ENCODE assay signal across 13 cellular contexts in the genomic region with DNA sequence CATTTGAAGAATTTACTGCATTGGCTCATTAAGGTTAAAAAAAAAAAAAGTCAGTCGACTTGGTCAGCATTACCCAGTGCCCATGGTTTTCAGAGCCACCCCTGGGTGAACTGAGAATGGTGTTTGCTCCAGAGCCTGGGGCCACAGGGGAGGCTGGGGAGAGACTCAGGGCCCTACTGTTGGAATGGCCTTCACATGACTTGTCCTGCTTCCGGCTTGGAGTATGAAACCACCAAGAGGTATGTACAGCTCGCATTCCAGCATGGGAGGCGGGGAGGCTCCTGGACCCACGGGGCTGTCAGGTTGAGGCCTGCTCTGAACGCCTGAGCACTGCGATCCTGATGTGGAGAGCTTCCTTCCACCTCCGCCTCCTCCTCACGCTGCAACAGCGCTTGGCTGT. TPM values are rescaled to one million over a fixed set of nuclear protein-coding genes. Genes with fewer than 3 reads are reported as not detected.
DNase-seq lines count a peak whose midpoint lies in the region; ATAC-seq, FAIRE-seq and TF ChIP-seq lines count a peak whose summit lies in the region.
"Had no signal": no experiment of that assay in that cellular context is flagged by ENCODE, and none has a peak within 500 bp of the region (broad histone marks: within the 10 kb centered on the region; RNA-seq: fewer than 3 reads in every experiment).

No MANE protein-coding gene starts in this region.

- H2BK20ac ChIP-seq in H1 (ENCODE audit: low read length): no peak overlapping the region

- H2AFZ ChIP-seq in H1 (ENCODE audit: low read length): no peak overlapping the region

- H3K18ac ChIP-seq in H1 (ENCODE audit: extremely low read depth, low read length): no peak overlapping the region

- no peak for TF ChIP-seq CTCF in H1 (IDR thresholded peaks at IDR 0.05; ENCODE audit: control extremely low read depth in 1 of 3, insufficient read depth in 1 of 3, low read depth in 1 of 3, low read length in 3 of 3)

- H3K36me3 ChIP-seq in NT2/D1 (ENCODE audit: insufficient read depth, insufficient read length, low read length) (peaks cover 30% of the 10 kb centered on the region), H1 (ENCODE audit: control insufficient read depth in 2 of 4, insufficient read depth in 4 of 4, low read length in 3 of 4) (peaks cover 0 to 12% (median 7%) of the 10 kb centered on the region in 4 experiments; a peak in 6 of 8 replicates)
- H3K36me3 ChIP-seq: sigmoid colon had no signal

- H3K27me3 ChIP-seq in NT2/D1 (ENCODE audit: insufficient read depth, insufficient read length) (no peaks in the 10 kb centered on the region), H1 (replicated peaks in 1 of 4; ENCODE audit: control insufficient read depth in 3 of 4, extremely low read depth in 1 of 4, insufficient read depth in 3 of 4, low read length in 3 of 4) (no peaks in the 10 kb centered on the region)
- H3K27me3 ChIP-seq: BLaER1, sigmoid colon had no signal

- H2BK15ac ChIP-seq in H1 (ENCODE audit: low read length): no peak overlapping the region

- H4K8ac ChIP-seq in H1 (ENCODE audit: extremely low read depth, insufficient read depth, low read length): no peak overlapping the region

- no peak overlapping the region for H3K4me3 ChIP-seq in NT2/D1 (ENCODE audit: insufficient read length, low read depth)
- H3K4me3 ChIP-seq in H1 (ENCODE audit: extremely low read depth in 1 of 4, insufficient read depth in 2 of 4, low read depth in 3 of 4, low read length in 4 of 4): no peak overlapping the region
- H3K4me3 ChIP-seq: BLaER1, sigmoid colon had no signal

- 95% methylated on average over 10 of the region's 10 CpGs; no CpG with 5 or more reads in 1 of the 2 experiments for WGBS in H1 (ENCODE audit: extremely low coverage in 1 of 2, insufficient coverage in 1 of 2, insufficient read length in 1 of 2, insufficient replicate concordance in 2 of 2, low coverage in 1 of 2, low lambda C conversion rate in 2 of 2, missing lambda C conversion rate in 1 of 2), 2 experiments

- H2BK12ac ChIP-seq in H1 (ENCODE audit: low read depth, low read length): no peak overlapping the region

- H3K56ac ChIP-seq in H1 (replicated peaks; ENCODE audit: insufficient read length, low read depth, low read length): no peak overlapping the region

- no peak overlapping the region for H3K27ac ChIP-seq in H1 (ENCODE audit: low read depth, low read length)
- H3K27ac ChIP-seq: BLaER1, sigmoid colon had no signal

- no peak for TF ChIP-seq POLR2A in H1 (IDR thresholded peaks at IDR 0.05; ENCODE audit: control extremely low read depth in 1 of 2, low read depth in 2 of 2, low read length in 2 of 2)

- TF ChIP-seq RAD21 in H1 (IDR thresholded peaks at IDR 0.05 in 1 of 2, conservative IDR thresholded peaks at IDR 0.05 in 1 of 2; ENCODE audit: low read depth in 2 of 2, low read length in 2 of 2): no peak

- peaks cover 19 to 26% of the 10 kb centered on the region in 2 experiments for H4K20me1 ChIP-seq in H1 (replicated peaks in 1 of 2; ENCODE audit: control insufficient read depth in 1 of 2, insufficient read depth in 2 of 2, low read length in 2 of 2)

- H3K4me1 ChIP-seq in NT2/D1 (ENCODE audit: insufficient read depth, insufficient read length): peaks cover 23% of the 10 kb centered on the region
- peaks cover 10 to 19% (median 14%) of the 10 kb centered on the region in 4 experiments for H3K4me1 ChIP-seq in H1 (replicated peaks in 1 of 4; ENCODE audit: control insufficient read depth in 3 of 4, insufficient read depth in 4 of 4, low read length in 3 of 4)

- H4K91ac ChIP-seq in H1 (replicated peaks; ENCODE audit: insufficient read length, low read length): no peak overlapping the region

- no peak overlapping the region for H4K5ac ChIP-seq in H1 (ENCODE audit: insufficient read length, low read depth, low read length)

- H3K79me1 ChIP-seq in H1 (ENCODE audit: low read depth, low read length): peaks cover 21% of the 10 kb centered on the region

- no peak overlapping the region for H3K14ac ChIP-seq in H1 (ENCODE audit: insufficient read length)

- no peak overlapping the region for H2BK120ac ChIP-seq in H1 (replicated peaks; ENCODE audit: low read depth, low read length)

- no peak for ATAC-seq in HG03442 (IDR thresholded peaks at IDR 0.05; ENCODE audit: unreplicated experiment)

- peak; percentile 26 for DNase-seq in H4 (ENCODE audit: low spot score)
- DNase-seq in NT2/D1 (ENCODE audit: low read depth, low spot score): no peak
- no peak for DNase-seq in H1 (ENCODE audit: low read depth in 1 of 2, low spot score in 2 of 2)
- peak; percentile 56 for DNase-seq in non-pigmented ciliary epithelial cell (ENCODE audit: low read depth)
- no peak for DNase-seq in DMS53 (lab: John Stamatoyannopoulos, UW)
- DNase-seq in dermis blood vessel endothelial cell: no peak
- DNase-seq in NCI-H1092 (lab: John Stamatoyannopoulos, UW): no peak
- DNase-seq: activated CD4-positive, alpha-beta T cell treated with anti-CD3 and anti-CD28 coated beads, Interleukin-2, amount 10 ng/mL, durations not matched to agents 7 days and 5 days; KBM-7; NCI-H2029 treated with DMSO at 0.1 percent for 48 hours; sigmoid colon had no signal

- CTCF ChIA-PET in H1 (lab: Charles Lee; ENCODE audit: partially characterized antibody): interaction anchor here (0.6 to 1.1 kb wide), 2 partner anchors 50 to 354 kb away, joined by 3 read pairs; no protein-coding TSS in a partner anchor

- no peak overlapping the region for H2AK5ac ChIP-seq in H1 (ENCODE audit: low read depth, low read length)

- no peak overlapping the region for H2BK5ac ChIP-seq in H1 (ENCODE audit: low read depth, low read length)

- POLR2A ChIA-PET in H1 (lab: Charles Lee; ENCODE audit: partially characterized antibody): no interaction called here

- TF ChIP-seq EP300 in H1 (IDR thresholded peaks at IDR 0.05; ENCODE audit: borderline replicate concordance in 1 of 2, low read depth in 2 of 2, low read length in 2 of 2): no peak

- H3K4ac ChIP-seq in H1 (replicated peaks; ENCODE audit: insufficient read length, low read depth, low read length): no peak overlapping the region

- no peaks in the 10 kb centered on the region for H3K23me2 ChIP-seq in H1 (ENCODE audit: low read depth, low read length)

- H3K9ac ChIP-seq in NT2/D1 (ENCODE audit: insufficient read length, low read depth): peak overlapping the region; percentile 6
- H3K9ac ChIP-seq in H1 (replicated peaks in 1 of 4; ENCODE audit: extremely low read depth in 1 of 4, low read depth in 3 of 4, low read length in 3 of 4): no peak overlapping the region
- H3K9ac ChIP-seq: BLaER1 had no signal

- FAIRE-seq in H1 (lab: Jason Lieb, UNC): no peak

- H3K79me2 ChIP-seq in H1 (ENCODE audit: control insufficient read depth in 1 of 2, insufficient read depth in 2 of 2, low read length in 2 of 2): peaks cover 3 to 71% of the 10 kb centered on the region in 2 experiments; a peak in 3 of 4 replicates

- H3K23ac ChIP-seq in H1 (ENCODE audit: insufficient read length): no peak overlapping the region

- no peak overlapping the region for H3K4me2 ChIP-seq in H1 (ENCODE audit: insufficient read depth in 1 of 2, low read depth in 2 of 2, low read length in 2 of 2)

- H3K9me3 ChIP-seq in NT2/D1 (ENCODE audit: insufficient read depth, low read length) (peaks cover 10% of the 10 kb centered on the region), H1 (ENCODE audit: insufficient read depth in 2 of 2, low read depth in 1 of 2, low read length in 1 of 2) (peaks cover 1 to 5% of the 10 kb centered on the region in 2 experiments; a peak in 1 of 4 replicates)
- H3K9me3 ChIP-seq: sigmoid colon had no signal

TF ChIP-seq in H1, 55 proteins besides CTCF, POLR2A, EP300 and RAD21:
- TF ChIP-seq NRF1 (IDR thresholded peaks at IDR 0.05; ENCODE audit: low read depth, low read length) (no peak), TEAD4 (IDR thresholded peaks at IDR 0.05; ENCODE audit: low read depth, low read length) (peak; percentile 74)

RNA-seq across cellular contexts. Expression of gene MSI2, which starts 36.8 kb away (rescaled TPM):
- total RNA-seq in H4 (2014; rRNA removed; shearing (Covaris generic)): 23.6 and 27.7 TPM in 2 replicates
- total RNA-seq in H1 (2021; fragmentation: NEBNext Ultra II Directional; extraction: Animal tissue kit (Norgen Biotek cat#: 25700)): 73.1 and 80.6 TPM in 2 replicates
- 36.7 and 50.7 TPM in 2 replicates for polyA plus RNA-seq in H1 (2011; rRNA removed)
- 42.1 TPM for polyA plus RNA-seq in H1 (2011; cell fraction: cytosol; rRNA removed)
- polyA plus RNA-seq in H1 (2011; cell fraction: nucleus; rRNA removed): 128 TPM
- 44.3 to 54.1 TPM (median 46.9 TPM) in 4 replicates for polyA plus RNA-seq in H1 (2012, experiment 1 of 2)
- polyA plus RNA-seq in H1 (2012, experiment 2 of 2): 9.0 TPM
- 27.9 TPM for polyA plus RNA-seq in H1 (2013, experiment 1 of 2)
- 25.3 TPM for polyA plus RNA-seq in H1 (2013, experiment 2 of 2)
- polyA minus RNA-seq in H1 (2011; rRNA and poly(A)+ RNA removed): 115 and 134 TPM in 2 replicates
- 52.1 TPM for polyA minus RNA-seq in H1 (2011; cell fraction: cytosol; rRNA and poly(A)+ RNA removed)
- 164 TPM for polyA minus RNA-seq in H1 (2011; cell fraction: nucleus; rRNA and poly(A)+ RNA removed)
- 16.8 and 17.2 TPM in 2 replicates for total RNA-seq in dermis blood vessel endothelial cell

Comparison
In these comparisons a context has a peak if more than half of its experiments do, and no peak if none do; other contexts are left out.
1. DNase-seq: peak in H4 (single experiment) and non-pigmented ciliary epithelial cell (single experiment); none in NT2/D1 (single experiment), H1 (0 of 2), DMS53 (single experiment), dermis blood vessel endothelial cell (single experiment) and NCI-H1092 (single experiment).